30 cellular contexts compared by ENCODE assay signal in the genomic region with DNA sequence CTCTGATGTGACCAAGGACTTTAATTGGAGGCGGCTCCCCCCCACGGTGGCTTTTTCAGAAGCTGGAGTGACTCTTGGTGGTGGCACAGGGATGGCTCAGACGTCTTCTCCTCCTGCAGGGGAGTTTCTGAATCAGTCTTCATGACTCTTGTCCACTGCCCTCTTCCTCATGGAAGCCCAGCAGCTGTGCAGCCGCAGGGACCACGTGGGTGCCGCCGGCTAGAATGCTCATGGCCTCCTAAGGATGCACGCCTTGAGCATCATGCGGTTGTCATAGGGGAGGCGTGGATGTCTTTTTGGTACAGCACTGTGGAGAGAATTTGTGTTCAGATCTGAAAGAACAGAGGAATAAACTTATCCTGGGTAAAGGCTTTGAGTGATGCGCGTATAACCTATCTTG. TPM values are rescaled to one million over a fixed set of nuclear protein-coding genes. Genes with fewer than 3 reads are reported as not detected.
"Had no signal": no experiment of that assay in that cellular context is flagged by ENCODE, and none has a peak within 500 bp of the region (broad histone marks: within the 10 kb centered on the region; RNA-seq: fewer than 3 reads in every experiment).

No MANE protein-coding gene starts in this region.

- H3K4me3 Mint-ChIP-seq: activated CD4-positive, alpha-beta T cell treated with anti-CD3 and anti-CD28 coated beads for 36 hours; activated CD4-positive, alpha-beta T cell treated with anti-CD3 and anti-CD28 coated beads, Interleukin-2, amount 10 ng/mL, durations not matched to agents 7 days and 5 days; activated CD8-positive, alpha-beta T cell treated with anti-CD3 and anti-CD28 coated beads, Interleukin-2, amount 10 ng/mL, durations not matched to agents 7 days and 5 days; activated naive CD4-positive, alpha-beta T cell treated with anti-CD3 and anti-CD28 coated beads, Interleukin-2, amount 10 ng/mL, durations not matched to agents 7 days and 5 days; activated naive CD8-positive, alpha-beta T cell treated with anti-CD3 and anti-CD28 coated beads for 36 hours; activated T-cell treated with anti-CD3 and anti-CD28 coated beads, Interleukin-2, amount 50 U/mL, for 4 hours; WTC11 had no signal

- H3K36me3 Mint-ChIP-seq: WTC11 had no signal

- H3K27ac Mint-ChIP-seq: activated CD4-positive, alpha-beta T cell treated with anti-CD3 and anti-CD28 coated beads for 36 hours; activated CD4-positive, alpha-beta T cell treated with anti-CD3 and anti-CD28 coated beads, Interleukin-2, amount 10 ng/mL, durations not matched to agents 7 days and 5 days; activated CD8-positive, alpha-beta T cell treated with anti-CD3 and anti-CD28 coated beads, Interleukin-2, amount 10 ng/mL, durations not matched to agents 7 days and 5 days; activated naive CD4-positive, alpha-beta T cell treated with anti-CD3 and anti-CD28 coated beads, Interleukin-2, amount 10 ng/mL, durations not matched to agents 7 days and 5 days; WTC11 had no signal

- ATAC-seq: activated CD4-positive, alpha-beta T cell treated with anti-CD3 and anti-CD28 coated beads for 36 hours; activated CD4-positive, CD25-positive, alpha-beta regulatory T cell treated with anti-CD3 and anti-CD28 coated beads, Interleukin-2, amount 50 U/mL, for 24 hours; activated CD8-positive, alpha-beta T cell treated with anti-CD3 and anti-CD28 coated beads, Interleukin-2, amount 10 ng/mL, durations not matched to agents 7 days and 5 days; activated T-cell treated with anti-CD3 and anti-CD28 coated beads, Interleukin-2, amount 50 U/mL, for 4 hours; Panc1; WTC11 had no signal

- H3K9me3 Mint-ChIP-seq: activated CD4-positive, alpha-beta T cell treated with anti-CD3 and anti-CD28 coated beads, Interleukin-2, amount 10 ng/mL, durations not matched to agents 7 days and 5 days; activated naive CD4-positive, alpha-beta T cell treated with anti-CD3 and anti-CD28 coated beads, Interleukin-2, amount 10 ng/mL, durations not matched to agents 7 days and 5 days; activated naive CD8-positive, alpha-beta T cell treated with anti-CD3 and anti-CD28 coated beads for 36 hours; activated T-cell treated with anti-CD3 and anti-CD28 coated beads, Interleukin-2, amount 50 U/mL, for 4 hours; WTC11 had no signal

- H3K27me3 Mint-ChIP-seq: activated CD4-positive, alpha-beta T cell treated with anti-CD3 and anti-CD28 coated beads for 36 hours; activated CD4-positive, alpha-beta T cell treated with anti-CD3 and anti-CD28 coated beads, Interleukin-2, amount 10 ng/mL, durations not matched to agents 7 days and 5 days; activated naive CD8-positive, alpha-beta T cell treated with anti-CD3 and anti-CD28 coated beads for 36 hours had no signal

- DNase-seq: activated CD4-positive, alpha-beta T cell treated with anti-CD3 and anti-CD28 coated beads for 36 hours; activated CD4-positive, alpha-beta T cell treated with anti-CD3 and anti-CD28 coated beads, Interleukin-2, amount 10 ng/mL, durations not matched to agents 7 days and 5 days; activated CD4-positive, alpha-beta T cell treated with anti-CD3 and anti-CD28 coated beads, Interleukin-2, amount 50 U/mL, for 48 hours; activated CD8-positive, alpha-beta T cell treated with anti-CD3 and anti-CD28 coated beads, Interleukin-2, amount 10 ng/mL, durations not matched to agents 7 days and 5 days; activated effector memory CD4-positive, alpha-beta T cell treated with Interleukin-2 at 50 U/mL for 16 hours; activated naive CD4-positive, alpha-beta T cell treated with anti-CD3 and anti-CD28 coated beads, Interleukin-2, amount 10 ng/mL, durations not matched to agents 7 days and 5 days; activated naive CD8-positive, alpha-beta T cell treated with anti-CD3 and anti-CD28 coated beads for 36 hours; activated T-cell treated with anti-CD3 and anti-CD28 coated beads, Interleukin-2, amount 50 U/mL, for 4 hours; amniotic stem cell; aorta; central memory CD4-positive, alpha-beta T cell; MM.1S; NCI-H1092 treated with DMSO at 0.1 percent for 48 hours; NCI-H1417; NCI-H187 treated with DMSO at 0.1 percent for 48 hours; NCI-H2081; NCI-H2171 treated with DMSO at 0.1 percent for 48 hours; NCI-H2227 treated with DMSO at 0.1 percent for 48 hours; NCI-H446; NCI-H524; NCI-H69; RPMI8226; SHP77 treated with DMSO at 0.1 percent for 48 hours had no signal

RNA-seq across cellular contexts. Expression of a gene that starts 1.3 kb away (rescaled TPM):
- total RNA-seq: activated CD4-positive, alpha-beta T cell treated with anti-CD3 and anti-CD28 coated beads for 36 hours; activated CD4-positive, alpha-beta T cell treated with anti-CD3 and anti-CD28 coated beads, Interleukin-2, amount 10 ng/mL, durations not matched to agents 7 days and 5 days; activated CD8-positive, alpha-beta T cell treated with anti-CD3 and anti-CD28 coated beads, Interleukin-2, amount 10 ng/mL, durations not matched to agents 7 days and 5 days; activated naive CD8-positive, alpha-beta T cell treated with anti-CD3 and anti-CD28 coated beads for 36 hours; activated T-cell treated with anti-CD3 and anti-CD28 coated beads, Interleukin-2, amount 50 U/mL, for 4 hours; aorta; cerebellum; LHCN-M2; T-helper 1 cell treated with Interleukin-12 subunit alpha and Interleukin-12 subunit beta and Interleukin-4 antibody, amounts not matched to agents 30 ng/mL and 1 ng/mL, for 36 hours; T-helper 2 cell treated with Interferon-gamma antibody and Interleukin-4, amounts not matched to agents 100 ng/mL and 5 ng/mL, for 36 hours; WTC11 had no signal
- polyA plus RNA-seq: aorta had no signal

RNA-seq across cellular contexts. Expression of a gene that starts 25.7 kb away (rescaled TPM):
- total RNA-seq: aorta; cerebellum; LHCN-M2; T-helper 2 cell treated with Interferon-gamma antibody and Interleukin-4, amounts not matched to agents 100 ng/mL and 5 ng/mL, for 36 hours; WTC11 had no signal
- polyA plus RNA-seq: aorta had no signal
